ENCODE assay signal across 20 cellular contexts in the genomic region with DNA sequence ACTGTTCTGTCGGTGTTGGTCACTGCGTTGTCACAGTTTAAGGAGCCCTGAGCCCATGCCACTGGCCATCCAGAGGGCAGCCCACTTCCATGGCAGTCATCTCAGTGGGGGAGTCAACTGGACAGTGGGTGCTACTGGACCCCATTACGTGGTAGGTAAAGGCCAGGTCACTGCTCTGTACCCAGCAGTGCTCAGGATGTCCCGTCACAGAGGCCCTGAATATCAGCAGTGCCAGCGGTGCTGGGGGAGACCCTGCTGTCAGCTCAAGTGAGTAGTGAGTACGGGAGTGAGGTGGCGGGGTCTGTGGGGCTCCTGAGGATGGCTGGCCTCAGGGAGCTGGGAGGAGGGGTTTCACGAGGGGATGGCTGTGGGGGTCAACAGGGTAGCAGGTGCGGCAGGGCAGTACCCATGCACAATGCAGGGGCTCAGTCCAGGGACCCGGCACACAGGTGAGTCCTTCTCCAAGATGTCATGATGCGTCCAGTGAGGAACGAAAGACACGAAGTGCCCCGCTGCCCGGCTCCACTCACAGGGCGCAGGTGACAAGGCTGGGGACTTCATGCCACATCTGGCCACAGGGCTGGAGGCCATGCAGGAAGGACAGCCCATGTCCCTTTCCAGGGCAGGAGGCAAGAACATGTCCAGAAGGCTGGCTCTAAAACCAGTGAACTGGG. TPM values are rescaled to one million over a fixed set of nuclear protein-coding genes. Genes with fewer than 3 reads are reported as not detected.
DNase-seq lines count a peak whose midpoint lies in the region; ATAC-seq, FAIRE-seq and TF ChIP-seq lines count a peak whose summit lies in the region.
"Had no signal": no experiment of that assay in that cellular context is flagged by ENCODE, and none has a peak within 500 bp of the region (broad histone marks: within the 10 kb centered on the region; RNA-seq: fewer than 3 reads in every experiment).

No MANE protein-coding gene starts in this region.

- peaks cover 0 to 8% of the 10 kb centered on the region in 2 experiments for H4K20me1 ChIP-seq in H1 (replicated peaks in 1 of 2; ENCODE audit: control insufficient read depth in 1 of 2, insufficient read depth in 2 of 2, low read length in 2 of 2)
- no peaks in the 10 kb centered on the region for H4K20me1 ChIP-seq in neural cell (ENCODE audit: insufficient read depth)

- H3F3A ChIP-seq in neural cell (ENCODE audit: insufficient read depth, low read length, poor library complexity, severe bottlenecking): no peaks in the 10 kb centered on the region

- H3K27me3 Mint-ChIP-seq in natural killer cell treated with Interleukin-12 subunit alpha and Interleukin-12 subunit beta and Interleukin-15 and Interleukin-18, amount 100 ng/mL, for 72 hours: no peaks in the 10 kb centered on the region
- H3K27me3 Mint-ChIP-seq in activated CD8-positive, alpha-beta memory T cell treated with anti-CD3 and anti-CD28 coated beads, Interleukin-2, amount 10 ng/mL, durations not matched to agents 7 days and 5 days: peaks cover 2% of the 10 kb centered on the region

- H3K9me3 ChIP-seq in HUES48 (ENCODE audit: control insufficient read depth, insufficient read depth, low read length) (no peaks in the 10 kb centered on the region), H1 (ENCODE audit: insufficient read depth in 2 of 2, low read depth in 1 of 2, low read length in 1 of 2) (no peaks in the 10 kb centered on the region), neural cell (ENCODE audit: low read length) (no peaks in the 10 kb centered on the region), vagina (no peaks in the 10 kb centered on the region)
- H3K9me3 ChIP-seq: A549, HAP-1 had no signal

- no peak for ATAC-seq in HG02852 (IDR thresholded peaks at IDR 0.05; ENCODE audit: unreplicated experiment)
- no peak for ATAC-seq in natural killer cell treated with Interleukin-12 subunit alpha and Interleukin-12 subunit beta and Interleukin-15 and Interleukin-18, amount 100 ng/mL, for 72 hours
- no peak for ATAC-seq in activated CD8-positive, alpha-beta memory T cell treated with anti-CD3 and anti-CD28 coated beads, Interleukin-2, amount 10 ng/mL, durations not matched to agents 7 days and 5 days
- ATAC-seq: A549, GM12878, SK-N-SH treated with all-trans-retinoic acid at 6 μM for 48 hours had no signal

- H3K4me1 ChIP-seq in HUES48 (ENCODE audit: control insufficient read depth, insufficient read depth, low read length): peaks cover 16% of the 10 kb centered on the region; the same call in 1 of the 2 replicates
- peaks cover 0 to 25% (median 13%) of the 10 kb centered on the region in 4 experiments; a peak in 6 of 7 replicates for H3K4me1 ChIP-seq in H1 (replicated peaks in 1 of 4; ENCODE audit: control insufficient read depth in 3 of 4, insufficient read depth in 4 of 4, low read length in 3 of 4)
- peaks cover 32% of the 10 kb centered on the region for H3K4me1 ChIP-seq in vagina

- H3K27me3 ChIP-seq in HUES48 (ENCODE audit: control insufficient read depth, insufficient read depth, low read length) (no peaks in the 10 kb centered on the region), H1 (replicated peaks in 1 of 4; ENCODE audit: control insufficient read depth in 3 of 4, extremely low read depth in 1 of 4, insufficient read depth in 3 of 4, low read length in 3 of 4) (no peaks in the 10 kb centered on the region), neural cell (ENCODE audit: insufficient read depth, low read depth, low read length) (no peaks in the 10 kb centered on the region), vagina (no peaks in the 10 kb centered on the region)

- H4K91ac ChIP-seq in H1 (replicated peaks; ENCODE audit: insufficient read length, low read length): peak overlapping the region; percentile 10

- H3K9me3 Mint-ChIP-seq in natural killer cell treated with Interleukin-12 subunit alpha and Interleukin-12 subunit beta and Interleukin-15 and Interleukin-18, amount 100 ng/mL, for 72 hours: no peaks in the 10 kb centered on the region
- H3K9me3 Mint-ChIP-seq in activated CD8-positive, alpha-beta memory T cell treated with anti-CD3 and anti-CD28 coated beads, Interleukin-2, amount 10 ng/mL, durations not matched to agents 7 days and 5 days (ENCODE audit: low read depth): no peaks in the 10 kb centered on the region
- H3K9me3 Mint-ChIP-seq: CD4-positive, CD25-positive, alpha-beta regulatory T cell had no signal

- peak overlapping the region; percentile 83 for H4K8ac ChIP-seq in H1 (ENCODE audit: extremely low read depth, insufficient read depth, low read length)

- H2AK5ac ChIP-seq in H1 (ENCODE audit: low read depth, low read length): peak overlapping the region; percentile 16; the same call in 1 of the 2 replicates

- 0 out of 2 replicates have a peak overlapping the region, but pooled peaks have one; percentile 60 for H2BK5ac ChIP-seq in H1 (ENCODE audit: low read depth, low read length)

- H2AFZ ChIP-seq in H1 (ENCODE audit: low read length) (no peak overlapping the region), neural cell (ENCODE audit: low read depth, low read length) (no peak overlapping the region)

- H3K4me3 ChIP-seq in HUES48 (ENCODE audit: low read depth, low read length): no peak overlapping the region
- H3K4me3 ChIP-seq in H1 (ENCODE audit: extremely low read depth in 1 of 4, insufficient read depth in 2 of 4, low read depth in 3 of 4, low read length in 4 of 4): no peak overlapping the region
- no peak overlapping the region for H3K4me3 ChIP-seq in neural cell (ENCODE audit: low read length)
- no peak overlapping the region for H3K4me3 ChIP-seq in vagina
- H3K4me3 ChIP-seq: A549, GM12878, HAP-1 had no signal

- H3K14ac ChIP-seq in H1 (ENCODE audit: insufficient read length): no peak overlapping the region

- POLR2A ChIA-PET in H1 (lab: Charles Lee; ENCODE audit: partially characterized antibody): interaction anchor here (1.0 to 1.4 kb wide), 2 partner anchors 9 to 14 kb away, joined by 3 to 5 read pairs; no protein-coding TSS in a partner anchor

- no peak overlapping the region; a peak in 1 of 4 replicates for H3K4me2 ChIP-seq in H1 (ENCODE audit: insufficient read depth in 1 of 2, low read depth in 2 of 2, low read length in 2 of 2)
- H3K4me2 ChIP-seq in neural cell (ENCODE audit: low read length): no peak overlapping the region
- H3K4me2 ChIP-seq: A549, KMS-11 had no signal

- H3K4me3 Mint-ChIP-seq in natural killer cell treated with Interleukin-12 subunit alpha and Interleukin-12 subunit beta and Interleukin-15 and Interleukin-18, amount 100 ng/mL, for 72 hours: no peak overlapping the region
- H3K4me3 Mint-ChIP-seq in activated CD8-positive, alpha-beta memory T cell treated with anti-CD3 and anti-CD28 coated beads, Interleukin-2, amount 10 ng/mL, durations not matched to agents 7 days and 5 days: no peak overlapping the region
- H3K4me3 Mint-ChIP-seq: B cell; CD4-positive, CD25-positive, alpha-beta regulatory T cell had no signal

- H3K27ac ChIP-seq in HUES48 (ENCODE audit: low read depth, low read length): peak overlapping the region; percentile 49
- H3K27ac ChIP-seq in H1 (ENCODE audit: low read depth, low read length): no peak overlapping the region
- no peak overlapping the region for H3K27ac ChIP-seq in neural cell (ENCODE audit: low read length)
- H3K27ac ChIP-seq in vagina: no peak overlapping the region
- H3K27ac ChIP-seq: HL-60, KMS-11 had no signal

- H3K27ac Mint-ChIP-seq in natural killer cell treated with Interleukin-12 subunit alpha and Interleukin-12 subunit beta and Interleukin-15 and Interleukin-18, amount 100 ng/mL, for 72 hours: no peak overlapping the region
- no peak overlapping the region for H3K27ac Mint-ChIP-seq in activated CD8-positive, alpha-beta memory T cell treated with anti-CD3 and anti-CD28 coated beads, Interleukin-2, amount 10 ng/mL, durations not matched to agents 7 days and 5 days
- H3K27ac Mint-ChIP-seq: B cell; CD4-positive, CD25-positive, alpha-beta regulatory T cell had no signal

- H3K9ac ChIP-seq in HUES48 (ENCODE audit: low read depth, low read length) (no peak overlapping the region), H1 (replicated peaks in 1 of 4; ENCODE audit: extremely low read depth in 1 of 4, low read depth in 3 of 4, low read length in 3 of 4) (peak overlapping the region in 1 of 4 experiments; percentile 20; a peak in 1 of 7 replicates), neural cell (ENCODE audit: low read length) (peak overlapping the region; percentile 17)
- H3K9ac ChIP-seq: KMS-11 had no signal

- H3K23me2 ChIP-seq in H1 (ENCODE audit: low read depth, low read length): no peaks in the 10 kb centered on the region

- FAIRE-seq in H1 (lab: Jason Lieb, UNC): no peak
- FAIRE-seq: A549, GM12878 had no signal

- H3K56ac ChIP-seq in H1 (replicated peaks; ENCODE audit: insufficient read length, low read depth, low read length): no peak overlapping the region

- TF ChIP-seq RAD21 in H1 (IDR thresholded peaks at IDR 0.05 in 1 of 2, conservative IDR thresholded peaks at IDR 0.05 in 1 of 2; ENCODE audit: low read depth in 2 of 2, low read length in 2 of 2): no peak
- TF ChIP-seq RAD21 in neural cell (conservative IDR thresholded peaks at IDR 0.05): no peak

- H4K5ac ChIP-seq in H1 (ENCODE audit: insufficient read length, low read depth, low read length): no peak overlapping the region

- H3K4ac ChIP-seq in H1 (replicated peaks; ENCODE audit: insufficient read length, low read depth, low read length): peak overlapping the region; percentile 87

- H3K36me3 ChIP-seq in HUES48 (ENCODE audit: control insufficient read depth, insufficient read depth, low read length): no peaks in the 10 kb centered on the region
- H3K36me3 ChIP-seq in H1 (ENCODE audit: control insufficient read depth in 2 of 4, insufficient read depth in 4 of 4, low read length in 3 of 4): no peaks in the 10 kb centered on the region
- no peaks in the 10 kb centered on the region for H3K36me3 ChIP-seq in neural cell (ENCODE audit: insufficient read depth, low read length)
- H3K36me3 ChIP-seq in vagina: no peaks in the 10 kb centered on the region
- H3K36me3 ChIP-seq: HAP-1 had no signal

- H3K4me1 Mint-ChIP-seq in natural killer cell treated with Interleukin-12 subunit alpha and Interleukin-12 subunit beta and Interleukin-15 and Interleukin-18, amount 100 ng/mL, for 72 hours (ENCODE audit: low read depth in 2 of 2): no peaks in the 10 kb centered on the region
- H3K4me1 Mint-ChIP-seq in activated CD8-positive, alpha-beta memory T cell treated with anti-CD3 and anti-CD28 coated beads, Interleukin-2, amount 10 ng/mL, durations not matched to agents 7 days and 5 days: no peaks in the 10 kb centered on the region

- H3K36me3 Mint-ChIP-seq in natural killer cell treated with Interleukin-12 subunit alpha and Interleukin-12 subunit beta and Interleukin-15 and Interleukin-18, amount 100 ng/mL, for 72 hours: no peaks in the 10 kb centered on the region
- no peaks in the 10 kb centered on the region for H3K36me3 Mint-ChIP-seq in activated CD8-positive, alpha-beta memory T cell treated with anti-CD3 and anti-CD28 coated beads, Interleukin-2, amount 10 ng/mL, durations not matched to agents 7 days and 5 days
- H3K36me3 Mint-ChIP-seq: CD4-positive, CD25-positive, alpha-beta regulatory T cell had no signal

- CTCF ChIA-PET in H1 (lab: Charles Lee; ENCODE audit: partially characterized antibody): interaction anchor here (0.6 to 2.3 kb wide), 8 partner anchors 8 to 65 kb away, joined by 3 to 8 read pairs (median 4); no protein-coding TSS in a partner anchor
- CTCF ChIA-PET in activated CD8-positive, alpha-beta memory T cell treated with anti-CD3 and anti-CD28 coated beads, Interleukin-2, amount 10 ng/mL, durations not matched to agents 7 days and 5 days (lab: Charles Lee): no interaction called here

- peak overlapping the region; percentile 57 for H2BK120ac ChIP-seq in H1 (replicated peaks; ENCODE audit: low read depth, low read length)

- WGBS in H1 (ENCODE audit: extremely low coverage in 1 of 2, insufficient coverage in 1 of 2, insufficient read length in 1 of 2, insufficient replicate concordance in 2 of 2, low coverage in 1 of 2, low lambda C conversion rate in 2 of 2, missing lambda C conversion rate in 1 of 2), 2 experiments: 90% methylated on average over 16 of the region's 16 CpGs; no CpG with 5 or more reads in 1 of the 2 experiments

- H2BK20ac ChIP-seq in H1 (ENCODE audit: low read length): 0 out of 2 replicates have a peak overlapping the region, but pooled peaks have one; percentile 43

- peak overlapping the region; percentile 84 for H2BK12ac ChIP-seq in H1 (ENCODE audit: low read depth, low read length)

- TF ChIP-seq POLR2A in H1 (IDR thresholded peaks at IDR 0.05; ENCODE audit: control extremely low read depth in 1 of 2, low read depth in 2 of 2, low read length in 2 of 2) (no peak), vagina (IDR thresholded peaks at IDR 0.05) (no peak)

- H3K79me2 ChIP-seq in H1 (ENCODE audit: control insufficient read depth in 1 of 2, insufficient read depth in 2 of 2, low read length in 2 of 2) (no peaks in the 10 kb centered on the region; a peak in 1 of 4 replicates), neural cell (replicated peaks; ENCODE audit: insufficient read depth, low read length) (no peaks in the 10 kb centered on the region)

- H3K23ac ChIP-seq in H1 (ENCODE audit: insufficient read length): no peak overlapping the region

- peak overlapping the region; percentile 9; the same call in 1 of the 2 replicates for H3K18ac ChIP-seq in H1 (ENCODE audit: extremely low read depth, low read length)

- peaks cover 2% of the 10 kb centered on the region; the same call in 1 of the 2 replicates for H3K79me1 ChIP-seq in H1 (ENCODE audit: low read depth, low read length)

- intact Hi-C loops in vagina (cut with DNase I): no loop called here

- TF ChIP-seq EP300 in H1 (IDR thresholded peaks at IDR 0.05; ENCODE audit: borderline replicate concordance in 1 of 2, low read depth in 2 of 2, low read length in 2 of 2) (no peak), neural cell (conservative IDR thresholded peaks at IDR 0.05; ENCODE audit: poor library complexity, severe bottlenecking) (no peak)

- DNase-seq in H1 (ENCODE audit: low read depth in 1 of 2, low spot score in 2 of 2): no peak
- no peak for DNase-seq in natural killer cell treated with Interleukin-12 subunit alpha and Interleukin-12 subunit beta and Interleukin-15 and Interleukin-18, amount 100 ng/mL, for 72 hours (ENCODE audit: low spot score)
- DNase-seq in vagina (ENCODE audit: extremely low spot score in 2 of 2): no peak
- no peak for DNase-seq in activated CD8-positive, alpha-beta memory T cell treated with anti-CD3 and anti-CD28 coated beads, Interleukin-2, amount 10 ng/mL, durations not matched to agents 7 days and 5 days
- DNase-seq: CD4-positive, CD25-positive, alpha-beta regulatory T cell; NCI-H1092 treated with DMSO at 0.1 percent for 48 hours; NCI-H2029; NCI-H524; NCI-H774; NK-92 treated with Interleukin-12 subunit alpha and Interleukin-12 subunit beta, amount 100 ng/mL, for 24 hours had no signal

- TF ChIP-seq CTCF in H1 (IDR thresholded peaks at IDR 0.05; ENCODE audit: control extremely low read depth in 1 of 3, insufficient read depth in 1 of 3, low read depth in 1 of 3, low read length in 3 of 3) (no peak), neural cell (IDR thresholded peaks at IDR 0.05; ENCODE audit: poor library complexity, severe bottlenecking) (no peak), vagina (IDR thresholded peaks at IDR 0.05) (no peak)

- H2BK15ac ChIP-seq in H1 (ENCODE audit: low read length): peak overlapping the region; percentile 61

- no peaks in the 10 kb centered on the region for H3K9me2 ChIP-seq in neural cell (ENCODE audit: insufficient read depth, low read length)

RNA-seq across cellular contexts. Expression of gene CELSR1, which starts 27.9 kb away (rescaled TPM):
- 12.2 and 12.4 TPM in 2 replicates for total RNA-seq in H1 (2021; fragmentation: NEBNext Ultra II Directional; extraction: Animal tissue kit (Norgen Biotek cat#: 25700))
- polyA plus RNA-seq in H1 (2011; rRNA removed): 9.0 and 16.4 TPM in 2 replicates
- polyA plus RNA-seq in H1 (2011; cell fraction: cytosol; rRNA removed): 9.1 TPM
- 36.2 TPM for polyA plus RNA-seq in H1 (2011; cell fraction: nucleus; rRNA removed)
- 8.8 to 12.1 TPM (median 10.3 TPM) in 4 replicates for polyA plus RNA-seq in H1 (2012, experiment 1 of 2)
- polyA plus RNA-seq in H1 (2012, experiment 2 of 2): 7.3 TPM
- polyA plus RNA-seq in H1 (2013, experiment 1 of 2): 10.4 TPM
- polyA plus RNA-seq in H1 (2013, experiment 2 of 2): 9.5 TPM
- 22.5 and 24.2 TPM in 2 replicates for polyA minus RNA-seq in H1 (2011; rRNA and poly(A)+ RNA removed)
- polyA minus RNA-seq in H1 (2011; cell fraction: cytosol; rRNA and poly(A)+ RNA removed): 13.4 TPM
- 38.4 TPM for polyA minus RNA-seq in H1 (2011; cell fraction: nucleus; rRNA and poly(A)+ RNA removed)
- polyA plus RNA-seq in neural cell: 0.04 and 0.14 TPM in 2 replicates
- 0.46 and 0.49 TPM in 2 replicates for polyA minus RNA-seq in neural cell
- total RNA-seq in natural killer cell treated with Interleukin-12 subunit alpha and Interleukin-12 subunit beta and Interleukin-15 and Interleukin-18, amount 100 ng/mL, for 72 hours: under 1 TPM; 0.14 to 0.45 TPM
- 32.9 TPM for total RNA-seq in vagina
- total RNA-seq in activated CD8-positive, alpha-beta memory T cell treated with anti-CD3 and anti-CD28 coated beads, Interleukin-2, amount 10 ng/mL, durations not matched to agents 7 days and 5 days: under 1 TPM; 0.06 to 0.12 TPM
